In genomic region chr7:107108951-107109350, GRCh38 we compare ENCODE assay signal across 16 cellular contexts. TPM values are rescaled to one million over a fixed set of nuclear protein-coding genes. Genes with fewer than 3 reads are reported as not detected.
DNase-seq lines count a peak whose midpoint lies in the region; ATAC-seq, FAIRE-seq and TF ChIP-seq lines count a peak whose summit lies in the region.
"Had no signal": no experiment of that assay in that cellular context is flagged by ENCODE, and none has a peak within 500 bp of the region (broad histone marks: within the 10 kb centered on the region; RNA-seq: fewer than 3 reads in every experiment).

No MANE protein-coding gene starts in this region.

- FAIRE-seq in pancreas (lab: Jason Lieb, UNC): no peak
- FAIRE-seq: GM18507, H54 had no signal

- TF ChIP-seq CTCF in cardiac muscle cell (IDR thresholded peaks at IDR 0.05; ENCODE audit: low read depth, low read length) (no peak), pancreas (IDR thresholded peaks at IDR 0.05) (no peak), GM13977 (IDR thresholded peaks at IDR 0.05; ENCODE audit: extremely low read depth, insufficient read depth, missing control alignments) (no peak)
- no peak for TF ChIP-seq CTCF in CD4-positive, alpha-beta T cell (IDR thresholded peaks at IDR 0.05)

- H3K9me3 Mint-ChIP-seq in CD4-positive, alpha-beta T cell: no peaks in the 10 kb centered on the region

- no peaks in the 10 kb centered on the region for H3K4me1 Mint-ChIP-seq in CD4-positive, alpha-beta T cell (ENCODE audit: low read depth)

- no peaks in the 10 kb centered on the region for H3K36me3 Mint-ChIP-seq in CD4-positive, alpha-beta T cell (ENCODE audit: low read depth)

- H3K4me1 ChIP-seq in cardiac muscle cell (ENCODE audit: low read depth) (peaks cover 12% of the 10 kb centered on the region), pancreas (no peaks in the 10 kb centered on the region)
- H3K4me1 ChIP-seq: BLaER1 had no signal

- TF ChIP-seq POLR2A in erythroblast (IDR thresholded peaks at IDR 0.05; ENCODE audit: low read length): no peak

- H3K27ac ChIP-seq in cardiac muscle cell (peak overlapping the region; percentile 11), pancreas (no peak overlapping the region)
- H3K27ac ChIP-seq in CD4-positive, alpha-beta T cell (ENCODE audit: low read depth, low read length): no peak overlapping the region
- H3K27ac ChIP-seq: BLaER1, GM23248, HL-60 had no signal

- in situ Hi-C loops in GM13977 (cut with MboI; ENCODE audit: low pct_unique_long_range_greater_than_20kb, low sequenced_read_pairs, unreplicated experiment): no loop called here

- CTCF ChIA-PET in CD4-positive, alpha-beta T cell (lab: Charles Lee): no interaction called here

- ATAC-seq in left cardiac atrium: no peak
- ATAC-seq in CD4-positive, alpha-beta T cell (ENCODE audit: poor library complexity): no peak
- no peak for ATAC-seq in pancreas
- ATAC-seq: HCT116 had no signal

- POLR2A ChIA-PET in CD4-positive, alpha-beta T cell (lab: Charles Lee): no interaction called here

- H3K4me3 Mint-ChIP-seq in CD4-positive, alpha-beta T cell: no peak overlapping the region

- H3K27me3 ChIP-seq in cardiac muscle cell (no peaks in the 10 kb centered on the region), pancreas (no peaks in the 10 kb centered on the region)
- H3K27me3 ChIP-seq in CD4-positive, alpha-beta T cell (ENCODE audit: control insufficient read depth, insufficient read depth, low read length): no peaks in the 10 kb centered on the region
- H3K27me3 ChIP-seq: BLaER1 had no signal

- intact Hi-C loops in left cardiac atrium (cut with DNase I) (no loop called here), pancreas (cut with DNase I) (no loop called here)
- intact Hi-C loops in CD4-positive, alpha-beta T cell (cut with DNase I, micrococcal nuclease): no loop called here

- no peaks in the 10 kb centered on the region for H3K36me3 ChIP-seq in cardiac muscle cell
- H3K36me3 ChIP-seq in pancreas: no peaks in the 10 kb centered on the region
- H3K36me3 ChIP-seq: BLaER1 had no signal

- H3K4me3 ChIP-seq in cardiac muscle cell (no peak overlapping the region), pancreas (no peak overlapping the region)
- H3K4me3 ChIP-seq: BLaER1, GM23248 had no signal

- H3K9me3 ChIP-seq in cardiac muscle cell (ENCODE audit: low read depth) (no peaks in the 10 kb centered on the region), pancreas (no peaks in the 10 kb centered on the region)
- no peaks in the 10 kb centered on the region for H3K9me3 ChIP-seq in CD4-positive, alpha-beta T cell (ENCODE audit: control insufficient read depth, low read length)
- H3K9me3 ChIP-seq: BLaER1 had no signal

- peaks cover 9% of the 10 kb centered on the region for H3K27me3 Mint-ChIP-seq in CD4-positive, alpha-beta T cell

- H3K27ac Mint-ChIP-seq in CD4-positive, alpha-beta T cell: no peak overlapping the region

- DNase-seq in cardiac muscle cell (ENCODE audit: low read depth in 1 of 2, low spot score in 1 of 2) (no peak), left cardiac atrium (no peak), M059J (ENCODE audit: low read depth) (peak; percentile 66), erythroblast (lab: John Stamatoyannopoulos, UW) (peak; percentile 25 to 36), pancreas (no peak), GM13977 (ENCODE audit: low spot score) (no peak)
- DNase-seq in CD4-positive, alpha-beta T cell: no peak
- DNase-seq: 8988T, AML-193, DMS53, GM23248 had no signal

RNA-seq across cellular contexts. Expression of gene HBP1, which starts 59.9 kb away (rescaled TPM):
- total RNA-seq in cardiac muscle cell (55.1 and 56.0 TPM in 2 replicates), left cardiac atrium (10 to 100 TPM; 31.7 to 58.8 TPM), pancreas (10 to 100 TPM; 22.6 to 50.4 (median 32.2) TPM)
- polyA plus RNA-seq in cardiac muscle cell (66.0 and 81.7 TPM in 2 replicates), pancreas (10 to 100 TPM; 13.3 to 19.4 TPM)
- 61.5 and 73.1 TPM in 2 replicates for total RNA-seq in M059J (2014; rRNA removed; shearing (Covaris generic))
- 100 to 1,000 TPM; 238 to 242 TPM for total RNA-seq in CD4-positive, alpha-beta T cell

Comparison
In these comparisons a context has a peak if more than half of its experiments do, and no peak if none do; other contexts are left out.
1. DNase-seq: peak in M059J (single experiment) and erythroblast (2 of 2); none in cardiac muscle cell (0 of 2), left cardiac atrium (single experiment), CD4-positive, alpha-beta T cell (0 of 10), pancreas (0 of 6) and GM13977 (single experiment).